ENCODE assay signal across 8 cellular contexts in genomic region chr22:18023509-18024275, GRCh38. TPM values are rescaled to one million over a fixed set of nuclear protein-coding genes. Genes with fewer than 3 reads are reported as not detected.
A peak's percentile ranks its signal among the peaks of the same experiment; 100 is the strongest.
DNase-seq lines count a peak whose midpoint lies in the region; ATAC-seq and TF ChIP-seq lines count a peak whose summit lies in the region.

No MANE protein-coding gene starts in this region.

- H3K4me1 ChIP-seq in muscle layer of colon (ENCODE audit: insufficient read depth, low read length) (peaks cover 21% of the 10 kb centered on the region), testis (peaks cover 9% of the 10 kb centered on the region)

- H3K4me1 Mint-ChIP-seq in activated T-helper 1 cell treated with anti-CD3 and anti-CD28 coated beads, Interleukin-12 subunit alpha, Interleukin-12 subunit beta, Interleukin-2, Interleukin-4 antibody, amounts not matched to agents 30 ng/mL and 10 ng/mL and 1 ng/mL, durations not matched to agents 14 hours and 24 hours and 36 hours (ENCODE audit: low read depth) = peaks cover 18% of the 10 kb centered on the region

- TF ChIP-seq POLR2A in testis (IDR thresholded peaks at IDR 0.05) = no peak

- H3K27me3 Mint-ChIP-seq in activated T-helper 1 cell treated with anti-CD3 and anti-CD28 coated beads, Interleukin-12 subunit alpha, Interleukin-12 subunit beta, Interleukin-2, Interleukin-4 antibody, amounts not matched to agents 30 ng/mL and 10 ng/mL and 1 ng/mL, durations not matched to agents 14 hours and 24 hours and 36 hours (ENCODE audit: insufficient read depth) = peaks cover 64% of the 10 kb centered on the region

- peak overlapping the region; percentile 72 for H3K27ac Mint-ChIP-seq in activated T-helper 1 cell treated with anti-CD3 and anti-CD28 coated beads, Interleukin-12 subunit alpha, Interleukin-12 subunit beta, Interleukin-2, Interleukin-4 antibody, amounts not matched to agents 30 ng/mL and 10 ng/mL and 1 ng/mL, durations not matched to agents 14 hours and 24 hours and 36 hours

- DNase-seq in AG20443 (ENCODE audit: low spot score) = peak; percentile 96
- peak; percentile 51 to 86 for DNase-seq in NCI-H524 (lab: John Stamatoyannopoulos, UW)
- DNase-seq in activated T-helper 1 cell treated with anti-CD3 and anti-CD28 coated beads, Interleukin-12 subunit alpha, Interleukin-12 subunit beta, Interleukin-2, Interleukin-4 antibody, amounts not matched to agents 30 ng/mL and 10 ng/mL and 1 ng/mL, durations not matched to agents 14 hours and 24 hours and 36 hours (ENCODE audit: low spot score) = peak; percentile 2
- peak; percentile 78 for DNase-seq in fibroblast of pulmonary artery (ENCODE audit: low read depth)
- peak; percentile 88 for DNase-seq in testis

- intact Hi-C loops in activated T-helper 1 cell treated with anti-CD3 and anti-CD28 coated beads, Interleukin-12 subunit alpha, Interleukin-12 subunit beta, Interleukin-2, Interleukin-4 antibody, amounts not matched to agents 30 ng/mL and 10 ng/mL and 1 ng/mL, durations not matched to agents 14 hours and 24 hours and 36 hours (cut with micrococcal nuclease) = loop anchor here (1.0 to 5.0 kb wide), 2 partner anchors 54 to 193 kb away; partner anchors contain the start of gene PEX26
- intact Hi-C loops in testis (cut with DNase I; ENCODE audit: low total_unique reads) = no loop called here

- H3K4me3 ChIP-seq in fibroblast of pulmonary artery (replicated peaks; ENCODE audit: low read depth, low read length) = peak overlapping the region; percentile 53
- H3K4me3 ChIP-seq in muscle layer of colon (ENCODE audit: low read depth in 1 of 2, low read length in 2 of 2) = peak overlapping the region; percentile 60 to 92
- H3K4me3 ChIP-seq in testis = peak overlapping the region; percentile 54 to 68

- H3K36me3 ChIP-seq in muscle layer of colon (ENCODE audit: insufficient read depth, low read length) (no peaks in the 10 kb centered on the region), testis (ENCODE audit: low read depth, missing control alignments) (no peaks in the 10 kb centered on the region)

- TF ChIP-seq CTCF in fibroblast of pulmonary artery (IDR thresholded peaks at IDR 0.05; ENCODE audit: low read length, missing control alignments) (no peak), testis (IDR thresholded peaks at IDR 0.05) (no peak)

- H3K27ac ChIP-seq in muscle layer of colon (ENCODE audit: low read depth, low read length) (peak overlapping the region; percentile 88), testis (peak overlapping the region; percentile 43 to 54)

- peak overlapping the region; percentile 96 for H3K9ac ChIP-seq in muscle layer of colon (ENCODE audit: low read length)

- ATAC-seq in GM19372 (IDR thresholded peaks at IDR 0.05; ENCODE audit: low read depth, unreplicated experiment) = peak; percentile 36
- no peak for ATAC-seq in GM21576 (IDR thresholded peaks at IDR 0.05; ENCODE audit: unreplicated experiment)

- no peaks in the 10 kb centered on the region for H3K27me3 ChIP-seq in muscle layer of colon (ENCODE audit: control insufficient read depth in 1 of 2, insufficient read depth in 2 of 2, low read length in 2 of 2)
- H3K27me3 ChIP-seq in testis = no peaks in the 10 kb centered on the region

- H3K9me3 ChIP-seq in muscle layer of colon (ENCODE audit: low read length) = no peaks in the 10 kb centered on the region
- no peaks in the 10 kb centered on the region for H3K9me3 ChIP-seq in testis

- H3K9me3 Mint-ChIP-seq in activated T-helper 1 cell treated with anti-CD3 and anti-CD28 coated beads, Interleukin-12 subunit alpha, Interleukin-12 subunit beta, Interleukin-2, Interleukin-4 antibody, amounts not matched to agents 30 ng/mL and 10 ng/mL and 1 ng/mL, durations not matched to agents 14 hours and 24 hours and 36 hours = no peaks in the 10 kb centered on the region

- 0% methylated on average over 12 to 46 of the region's 47 CpGs for WGBS in testis, 2 donors

- peak overlapping the region; percentile 87 for H3K4me3 Mint-ChIP-seq in activated T-helper 1 cell treated with anti-CD3 and anti-CD28 coated beads, Interleukin-12 subunit alpha, Interleukin-12 subunit beta, Interleukin-2, Interleukin-4 antibody, amounts not matched to agents 30 ng/mL and 10 ng/mL and 1 ng/mL, durations not matched to agents 14 hours and 24 hours and 36 hours

- no peaks in the 10 kb centered on the region for H3K36me3 Mint-ChIP-seq in activated T-helper 1 cell treated with anti-CD3 and anti-CD28 coated beads, Interleukin-12 subunit alpha, Interleukin-12 subunit beta, Interleukin-2, Interleukin-4 antibody, amounts not matched to agents 30 ng/mL and 10 ng/mL and 1 ng/mL, durations not matched to agents 14 hours and 24 hours and 36 hours (ENCODE audit: low read depth)

RNA-seq across cellular contexts. Expression of gene MICAL3, which starts 0.7 kb away (rescaled TPM):
- total RNA-seq in activated T-helper 1 cell treated with anti-CD3 and anti-CD28 coated beads, Interleukin-12 subunit alpha, Interleukin-12 subunit beta, Interleukin-2, Interleukin-4 antibody, amounts not matched to agents 30 ng/mL and 10 ng/mL and 1 ng/mL, durations not matched to agents 14 hours and 24 hours and 36 hours = 47.8 and 50.6 TPM in 2 replicates
- total RNA-seq in testis = 100 to 1,000 TPM; 103 to 106 TPM
- 104 TPM for polyA plus RNA-seq in testis (ENCODE audit: insufficient read depth, low read depth, low replicate concordance)

RNA-seq across cellular contexts. Expression of gene PEX26, which starts 54.1 kb away (rescaled TPM):
- 50.0 and 54.4 TPM in 2 replicates for total RNA-seq in activated T-helper 1 cell treated with anti-CD3 and anti-CD28 coated beads, Interleukin-12 subunit alpha, Interleukin-12 subunit beta, Interleukin-2, Interleukin-4 antibody, amounts not matched to agents 30 ng/mL and 10 ng/mL and 1 ng/mL, durations not matched to agents 14 hours and 24 hours and 36 hours
- total RNA-seq in testis = 10 to 100 TPM; 29.1 to 33.4 TPM
- polyA plus RNA-seq in testis (ENCODE audit: insufficient read depth, low read depth, low replicate concordance) = 16.8 TPM

Comparison
In these comparisons a context has a peak if more than half of its experiments do, and no peak if none do; other contexts are left out.
1. DNase-seq: peak in every context shown above with its lines; median percentile 96 in AG20443; 88 in testis; 78 in fibroblast of pulmonary artery; 68 in NCI-H524; 2 in activated T-helper 1 cell treated with anti-CD3 and anti-CD28 coated beads, Interleukin-12 subunit alpha, Interleukin-12 subunit beta, Interleukin-2, Interleukin-4 antibody, amounts not matched to agents 30 ng/mL and 10 ng/mL and 1 ng/mL, durations not matched to agents 14 hours and 24 hours and 36 hours.